In the genomic region with DNA sequence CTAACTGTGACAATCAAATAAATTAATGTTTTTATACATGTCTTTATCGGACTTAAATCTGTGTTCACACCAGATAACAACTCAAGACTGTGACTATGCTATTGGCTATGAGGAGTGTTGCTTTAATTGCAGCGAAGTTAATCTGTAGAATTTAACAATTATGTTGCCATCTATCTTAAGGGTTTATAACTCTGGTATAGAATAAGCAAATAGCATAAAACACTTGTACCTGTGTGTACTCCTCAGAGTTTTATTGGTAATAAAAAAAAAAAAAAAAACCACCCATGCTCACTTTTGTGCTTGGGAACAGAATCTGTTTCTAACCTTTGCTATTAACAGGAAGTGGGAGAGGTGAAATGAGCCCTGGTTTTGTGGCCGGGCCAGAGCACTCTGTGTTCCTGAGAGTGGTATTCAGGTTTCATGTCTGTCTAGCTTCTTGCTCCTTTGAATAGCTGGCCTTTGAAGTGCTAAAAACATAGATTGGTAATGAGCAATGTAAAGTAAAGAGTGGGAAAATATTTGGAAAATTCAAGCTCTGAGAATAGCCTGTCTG, we compare ENCODE assay signal across 26 cellular contexts. TPM values are rescaled to one million over a fixed set of nuclear protein-coding genes. Genes with fewer than 3 reads are reported as not detected.
A peak's percentile ranks its signal among the peaks of the same experiment; 100 is the strongest.
DNase-seq lines count a peak whose midpoint lies in the region; ATAC-seq and TF ChIP-seq lines count a peak whose summit lies in the region.
"Had no signal": no experiment of that assay in that cellular context is flagged by ENCODE, and none has a peak within 500 bp of the region (broad histone marks: within the 10 kb centered on the region; RNA-seq: fewer than 3 reads in every experiment).

No MANE protein-coding gene starts in this region.

- H3K4me3 ChIP-seq in cardiac muscle cell: no peak overlapping the region
- H3K4me3 ChIP-seq: lower lobe of right lung, tibial nerve had no signal

- peaks cover 1% of the 10 kb centered on the region for H3K36me3 Mint-ChIP-seq in chondrocyte (ENCODE audit: low read depth)
- H3K36me3 Mint-ChIP-seq: naive B cell; stimulated activated naive B cell treated with anti-CD40 and anti-IgM and Interleukin-4, amounts not matched to agents 10 μg/mL and 1 μg/mL and 100 μg/mL, for 72 hours had no signal

- intact Hi-C loops in cardiac septum (cut with DNase I): no loop called here

- no peaks in the 10 kb centered on the region for H3K9me3 Mint-ChIP-seq in chondrocyte (ENCODE audit: low read depth)
- H3K9me3 Mint-ChIP-seq: HFFc6; stimulated activated naive B cell treated with anti-CD40 and anti-IgM and Interleukin-4, amounts not matched to agents 10 μg/mL and 1 μg/mL and 100 μg/mL, for 72 hours had no signal

- peak overlapping the region; percentile 24 for H3K27ac ChIP-seq in cardiac muscle cell
- H3K27ac ChIP-seq: C4-2B, epithelial cell of prostate, lower lobe of right lung, tibial nerve had no signal

- H3K4me1 Mint-ChIP-seq in chondrocyte (ENCODE audit: low read depth): peaks cover 53% of the 10 kb centered on the region
- H3K4me1 Mint-ChIP-seq: activated CD4-positive, alpha-beta T cell treated with anti-CD3 and anti-CD28 coated beads for 36 hours; naive B cell; stimulated activated naive B cell treated with anti-CD40 and anti-IgM and Interleukin-4, amounts not matched to agents 10 μg/mL and 1 μg/mL and 100 μg/mL, for 72 hours had no signal

- no peaks in the 10 kb centered on the region for H3K4me1 ChIP-seq in cardiac muscle cell (ENCODE audit: low read depth)
- H3K4me1 ChIP-seq: lower lobe of right lung had no signal

- no peaks in the 10 kb centered on the region for H3K36me3 ChIP-seq in cardiac muscle cell
- H3K36me3 ChIP-seq: lower lobe of right lung, tibial nerve had no signal

- ATAC-seq in HG02885 (IDR thresholded peaks at IDR 0.05; ENCODE audit: poor library complexity, unreplicated experiment): no peak
- ATAC-seq in GM19023 (IDR thresholded peaks at IDR 0.05; ENCODE audit: unreplicated experiment): no peak
- ATAC-seq: activated CD4-positive, alpha-beta T cell treated with anti-CD3 and anti-CD28 coated beads for 36 hours; lower lobe of right lung; PC-3; stimulated activated naive B cell treated with anti-CD40 and anti-IgM and Interleukin-4, amounts not matched to agents 10 μg/mL and 1 μg/mL and 100 μg/mL, for 72 hours had no signal

- H3K27me3 ChIP-seq in cardiac muscle cell: no peaks in the 10 kb centered on the region
- H3K27me3 ChIP-seq: tibial nerve had no signal

- TF ChIP-seq CTCF in cardiac muscle cell (IDR thresholded peaks at IDR 0.05; ENCODE audit: low read depth, low read length) (no peak), chondrocyte (IDR thresholded peaks at IDR 0.05) (no peak)

- no peaks in the 10 kb centered on the region for H3K27me3 Mint-ChIP-seq in chondrocyte (ENCODE audit: low read depth)
- H3K27me3 Mint-ChIP-seq: activated CD4-positive, alpha-beta T cell treated with anti-CD3 and anti-CD28 coated beads for 36 hours; naive B cell; stimulated activated naive B cell treated with anti-CD40 and anti-IgM and Interleukin-4, amounts not matched to agents 10 μg/mL and 1 μg/mL and 100 μg/mL, for 72 hours had no signal

- H3K4me3 Mint-ChIP-seq in chondrocyte (ENCODE audit: unreplicated experiment): no peak overlapping the region
- H3K4me3 Mint-ChIP-seq: activated CD4-positive, alpha-beta T cell treated with anti-CD3 and anti-CD28 coated beads for 36 hours; HFFc6; naive B cell; stimulated activated naive B cell treated with anti-CD40 and anti-IgM and Interleukin-4, amounts not matched to agents 10 μg/mL and 1 μg/mL and 100 μg/mL, for 72 hours had no signal

- peak overlapping the region; percentile 56 for H3K27ac Mint-ChIP-seq in chondrocyte (ENCODE audit: unreplicated experiment)
- H3K27ac Mint-ChIP-seq: activated CD4-positive, alpha-beta T cell treated with anti-CD3 and anti-CD28 coated beads for 36 hours; HFFc6; naive B cell; stimulated activated naive B cell treated with anti-CD40 and anti-IgM and Interleukin-4, amounts not matched to agents 10 μg/mL and 1 μg/mL and 100 μg/mL, for 72 hours had no signal

- H3K9me3 ChIP-seq in cardiac muscle cell (ENCODE audit: low read depth): no peaks in the 10 kb centered on the region
- H3K9me3 ChIP-seq: lower lobe of right lung, tibial nerve had no signal

- DNase-seq in cardiac muscle cell (ENCODE audit: low read depth in 1 of 2, low spot score in 1 of 2): peak in 1 of 2 donors; percentile 36
- DNase-seq in cardiac septum (ENCODE audit: low spot score): no peak
- DNase-seq in chondrocyte (ENCODE audit: low spot score): no peak
- DNase-seq in left kidney (ENCODE audit: low read depth, low spot score): peak; percentile 63
- no peak for DNase-seq in NCI-H345 treated with DMSO at 0.1 percent for 48 hours (lab: John Stamatoyannopoulos, UW; ENCODE audit: unreplicated experiment)
- DNase-seq in A172 (ENCODE audit: low spot score): no peak
- DNase-seq: activated CD4-positive, alpha-beta T cell treated with anti-CD3 and anti-CD28 coated beads for 36 hours; activated CD8-positive, alpha-beta memory T cell treated with anti-CD3 and anti-CD28 coated beads, Interleukin-2, amount 50 U/mL, for 4 hours; activated gamma-delta T cell; anterior cingulate cortex; DMS153; foreskin melanocyte; HFFc6; lower lobe of right lung; naive B cell; NCI-H187 treated with DMSO at 0.1 percent for 48 hours; NCI-H524 treated with DMSO at 0.1 percent for 48 hours; PC-3; stimulated activated CD4-positive, alpha-beta T cell treated with anti-CD3 and anti-CD28 coated beads, Interleukin-12 subunit alpha, Interleukin-12 subunit beta, amount 100 ng/mL, for 4 hours; stimulated activated naive B cell treated with anti-CD40 and anti-IgM and Interleukin-4, amounts not matched to agents 10 μg/mL and 1 μg/mL and 100 μg/mL, for 72 hours; T-helper 9 cell had no signal

RNA-seq across cellular contexts. Expression of a gene that starts 53.1 kb away (rescaled TPM):
- total RNA-seq in cardiac muscle cell (2.7 and 4.4 TPM in 2 replicates), cardiac septum (132 TPM), chondrocyte (20.6 to 27.9 TPM (median 27.9 TPM) in 3 replicates)
- 1.3 and 1.8 TPM in 2 replicates for polyA plus RNA-seq in cardiac muscle cell
- total RNA-seq in A172 (2014; rRNA removed; shearing (Covaris generic)): not detected in 2 replicates
- total RNA-seq: activated CD4-positive, alpha-beta T cell treated with anti-CD3 and anti-CD28 coated beads for 36 hours had no signal
